Comparison of ENCODE assay signal across 8 cellular contexts in the genomic region with DNA sequence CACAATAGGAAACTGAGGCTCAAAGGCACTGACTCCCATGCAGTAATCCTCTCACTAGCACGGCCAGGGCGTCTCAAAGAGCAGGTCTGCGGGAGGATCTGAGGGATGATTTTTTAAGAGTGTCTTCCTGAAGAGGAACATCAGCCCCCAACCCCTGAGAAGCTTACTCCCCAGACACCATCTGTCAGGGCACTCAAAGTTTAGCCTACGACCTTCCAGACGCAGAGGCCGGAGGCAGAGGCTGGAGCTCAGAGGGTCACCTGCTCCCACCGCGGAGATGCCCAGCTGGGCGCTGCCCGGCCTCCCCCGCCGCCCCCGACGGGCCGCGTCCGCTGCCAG. TPM values are rescaled to one million over a fixed set of nuclear protein-coding genes. Genes with fewer than 3 reads are reported as not detected.
DNase-seq lines count a peak whose midpoint lies in the region; ATAC-seq and TF ChIP-seq lines count a peak whose summit lies in the region.

No MANE protein-coding gene starts in this region.

- peak overlapping the region; percentile 2 to 75 (median 68) for H3K27ac Mint-ChIP-seq in brain

- H3K27ac ChIP-seq in left ventricle myocardium inferior (replicated peaks) (peak overlapping the region; percentile 5), mesodermal cell (ENCODE audit: low read depth, low read length, severe bottlenecking) (no peak overlapping the region), urinary bladder (ENCODE audit: low read depth) (no peak overlapping the region)

- intact Hi-C loops in left ventricle myocardium inferior (cut with micrococcal nuclease) (no loop called here), left cardiac atrium (cut with DNase I) (no loop called here)

- DNase-seq in left ventricle myocardium inferior: no peak
- DNase-seq in left cardiac atrium: no peak
- no peak for DNase-seq in AML-193 (lab: John Stamatoyannopoulos, UW)
- DNase-seq in dedifferentiated amniotic fluid mesenchymal stem cell (ENCODE audit: extremely low spot score): no peak

- H3K4me3 Mint-ChIP-seq in brain: peak overlapping the region; percentile 77 to 87 (median 85)

- H3K36me3 Mint-ChIP-seq in brain: peaks cover 21% of the 10 kb centered on the region

- 23 to 35% methylated on average over 11 to 14 of the region's 17 CpGs for WGBS in mesodermal cell (ENCODE audit: insufficient coverage in 2 of 2), 2 experiments
- 17% methylated on average over 17 of the region's 17 CpGs for WGBS in urinary bladder

- H3K9me3 Mint-ChIP-seq in brain: peaks cover 0 to 4% (median 0%) of the 10 kb centered on the region in 5 experiments

- no peak for ATAC-seq in left cardiac atrium
- no peak for ATAC-seq in HG02981 (IDR thresholded peaks at IDR 0.05; ENCODE audit: unreplicated experiment)

- H3K4me3 ChIP-seq in left ventricle myocardium inferior: peak overlapping the region; percentile 87
- H3K4me3 ChIP-seq in mesodermal cell (ENCODE audit: extremely low read depth, insufficient read depth, low read length, poor library complexity, severe bottlenecking): peak overlapping the region; percentile 49
- H3K4me3 ChIP-seq in urinary bladder (ENCODE audit: low read depth, low read length): peak overlapping the region; percentile 99

- H3K4me1 ChIP-seq in left ventricle myocardium inferior (peaks cover 40% of the 10 kb centered on the region), mesodermal cell (ENCODE audit: control insufficient read depth, insufficient read depth, low read length, poor library complexity, severe bottlenecking) (peaks cover 3% of the 10 kb centered on the region), urinary bladder (ENCODE audit: insufficient read depth) (peaks cover 2% of the 10 kb centered on the region)

- peaks cover 5% of the 10 kb centered on the region for H3K27me3 Mint-ChIP-seq in brain

- TF ChIP-seq CTCF in left ventricle myocardium inferior (IDR thresholded peaks at IDR 0.05; ENCODE audit: borderline replicate concordance) (no peak), brain (conservative IDR thresholded peaks at IDR 0.05) (no peak)

- peaks cover 28% of the 10 kb centered on the region for H3K36me3 ChIP-seq in left ventricle myocardium inferior
- H3K36me3 ChIP-seq in mesodermal cell (ENCODE audit: control insufficient read depth, insufficient read depth, low read length): peaks cover 27% of the 10 kb centered on the region
- H3K36me3 ChIP-seq in urinary bladder (ENCODE audit: insufficient read depth): no peaks in the 10 kb centered on the region

- H3K9me3 ChIP-seq in left ventricle myocardium inferior (replicated peaks) (no peaks in the 10 kb centered on the region), mesodermal cell (ENCODE audit: control insufficient read depth, low read length) (no peaks in the 10 kb centered on the region)

- no peaks in the 10 kb centered on the region for H3K27me3 ChIP-seq in left ventricle myocardium inferior (ENCODE audit: low read depth)

- peaks cover 18% of the 10 kb centered on the region for H3K4me1 Mint-ChIP-seq in brain

RNA-seq across cellular contexts. Expression of a gene that starts 1.7 kb away (rescaled TPM):
- 7.2 TPM for total RNA-seq in left ventricle myocardium inferior
- 1 to 10 TPM; 6.6 to 7.5 TPM for total RNA-seq in left cardiac atrium
- 19.2 TPM for polyA plus RNA-seq in brain (ENCODE audit: insufficient read depth, low read depth, low replicate concordance)
- 12.8 TPM for polyA plus RNA-seq in mesodermal cell (2013, experiment 1 of 2)
- 10.9 TPM for polyA plus RNA-seq in mesodermal cell (2013, experiment 2 of 2)
- total RNA-seq in urinary bladder: 2.7 TPM
- 15.0 TPM for polyA plus RNA-seq in urinary bladder

RNA-seq across cellular contexts. Expression of a gene that starts 38.4 kb away (rescaled TPM):
- 7.4 TPM for total RNA-seq in left ventricle myocardium inferior
- 10 to 100 TPM in 1 of 2 donors, 1 to 10 TPM in 1; 8.7 to 10.1 TPM for total RNA-seq in left cardiac atrium
- 12.5 TPM for polyA plus RNA-seq in brain (ENCODE audit: insufficient read depth, low read depth, low replicate concordance)
- polyA plus RNA-seq in mesodermal cell (2013, experiment 1 of 2): 15.7 TPM
- polyA plus RNA-seq in mesodermal cell (2013, experiment 2 of 2): 12.4 TPM
- total RNA-seq in urinary bladder: 10.5 TPM
- 11.8 TPM for polyA plus RNA-seq in urinary bladder

Comparison
In these comparisons a context has a peak if more than half of its experiments do, and no peak if none do; other contexts are left out.
1. H3K4me3 ChIP-seq: peak in every context shown above with its lines; median percentile 99 in urinary bladder; 87 in left ventricle myocardium inferior; 49 in mesodermal cell.